ENCODE assay signal across 32 cellular contexts in the genomic region with DNA sequence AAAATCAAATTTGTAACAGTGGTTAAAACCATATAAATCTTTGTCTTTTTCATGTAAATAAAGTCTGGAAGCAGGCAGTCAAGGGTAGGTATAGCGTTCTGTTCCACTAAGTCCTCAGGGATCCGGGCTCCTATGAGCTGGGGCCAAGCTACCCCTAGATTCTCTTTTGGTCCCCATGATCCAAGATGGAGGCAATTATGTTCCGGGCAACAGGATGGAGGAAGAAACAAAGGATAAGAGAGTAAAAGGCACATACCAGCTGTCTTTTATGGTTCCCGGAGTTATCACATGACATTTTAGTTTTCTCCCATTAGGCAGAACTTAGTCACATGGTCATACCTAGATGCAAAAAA.
"Had no signal": no experiment of that assay in that cellular context is flagged by ENCODE, and none has a peak within 500 bp of the region (broad histone marks: within the 10 kb centered on the region; RNA-seq: fewer than 3 reads in every experiment).

No MANE protein-coding gene starts in this region.

- H3K4me3 ChIP-seq: adrenal gland, ascending aorta, body of pancreas, breast epithelium, cardiac muscle cell had no signal

- H3K36me3 ChIP-seq: adrenal gland, ascending aorta, brain microvascular endothelial cell, breast epithelium, cardiac muscle cell had no signal

- DNase-seq: activated effector memory CD4-positive, alpha-beta T cell treated with anti-CD3 and anti-CD28 coated beads, Interleukin-2, amount 50 U/mL, for 16 hours; activated effector memory CD4-positive, alpha-beta T cell treated with Interleukin-2 at 50 U/mL for 16 hours; activated gamma-delta T cell; activated gamma-delta T cell treated with Interleukin-2 at 50 U/mL for 16 hours; activated naive CD4-positive, alpha-beta T cell; activated naive CD4-positive, alpha-beta T cell treated with anti-CD3 and anti-CD28 coated beads for 36 hours; activated naive CD4-positive, alpha-beta T cell treated with anti-CD3 and anti-CD28 coated beads, Interleukin-2, amount 10 ng/mL, durations not matched to agents 7 days and 5 days; activated naive CD4-positive, alpha-beta T cell treated with anti-CD3 and anti-CD28 coated beads, Interleukin-2, amount 50 U/mL, for 16 hours; activated naive CD4-positive, alpha-beta T cell treated with Interleukin-2 at 50 U/mL for 16 hours; activated naive CD8-positive, alpha-beta T cell treated with anti-CD3 and anti-CD28 coated beads for 36 hours; activated naive CD8-positive, alpha-beta T cell treated with anti-CD3 and anti-CD28 coated beads, Interleukin-2, amount 10 ng/mL, durations not matched to agents 7 days and 5 days; activated naive CD8-positive, alpha-beta T cell treated with anti-CD3 and anti-CD28 coated beads, Interleukin-2, amount 50 U/mL, for 24 hours; activated T-cell treated with anti-CD3 and anti-CD28 coated beads, Interleukin-2, amount 50 U/mL, for 1 hour; activated T-cell treated with anti-CD3 and anti-CD28 coated beads, Interleukin-2, amount 50 U/mL, for 24 hours; activated T-cell treated with anti-CD3 and anti-CD28 coated beads, Interleukin-2, amount 50 U/mL, for 4 hours; activated T-cell treated with anti-CD3 and anti-CD28 coated beads, Interleukin-2, amount 50 U/mL, for 48 hours; activated T-cell treated with anti-CD3 and anti-CD28 coated beads, Interleukin-2, amount 50 U/mL, for 72 hours; adrenal gland; amniotic stem cell; amygdala; anterior cingulate cortex; aorta; body of pancreas; brain microvascular endothelial cell; caudate nucleus; central memory CD4-positive, alpha-beta T cell; cerebellar nuclear complex had no signal

- H3K27ac ChIP-seq: adrenal gland, ascending aorta, body of pancreas, brain microvascular endothelial cell, breast epithelium, cardiac muscle cell had no signal

- FAIRE-seq: astrocyte, bronchial epithelial cell had no signal

- ATAC-seq: activated naive CD8-positive, alpha-beta T cell treated with anti-CD3 and anti-CD28 coated beads, Interleukin-2, amount 50 U/mL, for 24 hours; activated T-cell treated with anti-CD3 and anti-CD28 coated beads, Interleukin-2, amount 50 U/mL, for 4 hours; activated T-cell treated with anti-CD3 and anti-CD28 coated beads, Interleukin-2, amount 50 U/mL, for 72 hours; body of pancreas had no signal

- H3K4me1 ChIP-seq: adrenal gland, ascending aorta, breast epithelium had no signal

- H3K27me3 ChIP-seq: adrenal gland, ascending aorta, body of pancreas, brain microvascular endothelial cell, breast epithelium, cardiac muscle cell had no signal

- H3K9me3 ChIP-seq: adrenal gland, ascending aorta, body of pancreas, breast epithelium had no signal
